In genomic region chr1:45979778-45980176, GRCh38 we compare ENCODE assay signal across 2 cellular contexts.
TF ChIP-seq lines count a peak whose summit lies in the region.

No MANE protein-coding gene starts in this region.

TF ChIP-seq in A549, 52 proteins besides CTCF, POLR2A, EP300 and RAD21 (continued from another document):
- TF ChIP-seq JUNB (IDR thresholded peaks at IDR 0.05) (no peak), FOSL2 (IDR thresholded peaks at IDR 0.05) (no peak), FOSL2 (CRISPR knock-in tag; IDR thresholded peaks at IDR 0.05) (no peak), CBX8 (IDR thresholded peaks at IDR 0.05) (no peak), NPAS2 (CRISPR knock-in tag; IDR thresholded peaks at IDR 0.05; ENCODE audit: borderline replicate concordance) (no peak), MAFK (IDR thresholded peaks at IDR 0.05; ENCODE audit: partially characterized antibody) (no peak)

TF ChIP-seq in liver, 16 proteins besides CTCF, POLR2A, EP300 and RAD21 (continued from another document):
- no peak for TF ChIP-seq ZBTB33 (IDR thresholded peaks at IDR 0.05)
- no peak for TF ChIP-seq YY1 (IDR thresholded peaks at IDR 0.05)
